Comparison of ENCODE assay signal across 16 cellular contexts in genomic region chr9:4224181-4224580, GRCh38.
"Had no signal": no experiment of that assay in that cellular context is flagged by ENCODE, and none has a peak within 500 bp of the region (broad histone marks: within the 10 kb centered on the region; RNA-seq: fewer than 3 reads in every experiment).

No MANE protein-coding gene starts in this region.

- H3K4me3 Mint-ChIP-seq: dendritic cell treated with granulocyte-macrophage colony-stimulating factor and Interleukin-4, amounts not matched to agents 40 ng/mL and 50 ng/mL, for 4 days; naive thymus-derived CD4-positive, alpha-beta T cell had no signal

- H3K27me3 ChIP-seq: hepatocyte, neutrophil, stomach, transverse colon, uterus had no signal

- H3K4me3 ChIP-seq: hepatocyte, stomach, thoracic aorta, transverse colon, uterus had no signal

- H3K27me3 Mint-ChIP-seq: dendritic cell treated with granulocyte-macrophage colony-stimulating factor and Interleukin-4, amounts not matched to agents 40 ng/mL and 50 ng/mL, for 4 days had no signal

- H3K27ac ChIP-seq: hepatocyte, neutrophil, stomach, thoracic aorta, transverse colon, uterus had no signal

- DNase-seq: erythroblast; foreskin melanocyte; head of caudate nucleus; naive thymus-derived CD4-positive, alpha-beta T cell; posterior cingulate gyrus; stimulated activated CD4-positive, alpha-beta T cell treated with anti-CD3 and anti-CD28 coated beads, Interleukin-2, amount 100 ng/mL, for 24 hours; stimulated activated CD4-positive, alpha-beta T cell treated with anti-CD3 and anti-CD28 coated beads, Interleukin-4, amount 100 ng/mL, for 4 hours; stimulated activated naive CD4-positive, alpha-beta T cell; stomach; substantia nigra; transverse colon; uterus had no signal

- H3K4me2 ChIP-seq: hepatocyte had no signal

- H3K27ac Mint-ChIP-seq: dendritic cell treated with granulocyte-macrophage colony-stimulating factor and Interleukin-4, amounts not matched to agents 40 ng/mL and 50 ng/mL, for 4 days; naive thymus-derived CD4-positive, alpha-beta T cell had no signal

- H2AFZ ChIP-seq: hepatocyte had no signal

- H3K9me3 ChIP-seq: neutrophil, stomach, thoracic aorta, transverse colon, uterus had no signal

- H3K36me3 ChIP-seq: neutrophil, stomach, thoracic aorta, transverse colon, uterus had no signal

- H3K9me3 Mint-ChIP-seq: dendritic cell treated with granulocyte-macrophage colony-stimulating factor and Interleukin-4, amounts not matched to agents 40 ng/mL and 50 ng/mL, for 4 days had no signal
